1 cellular context compared by ENCODE assay signal in genomic region chr20:3156811-3157619, GRCh38.
TF ChIP-seq lines count a peak whose summit lies in the region.

No MANE protein-coding gene starts in this region.

TF ChIP-seq in GM23338, 12 proteins besides CTCF, POLR2A, EP300 and RAD21 (continued from another document):
- TF ChIP-seq ETS1 (IDR thresholded peaks at IDR 0.05) (no peak), POLR2AphosphoS5 (IDR thresholded peaks at IDR 0.05; ENCODE audit: low read depth) (no peak), REST (IDR thresholded peaks at IDR 0.05; ENCODE audit: unreplicated experiment) (no peak), EZH2 (IDR thresholded peaks at IDR 0.05; ENCODE audit: low read depth, unreplicated experiment) (no peak), JUNB (IDR thresholded peaks at IDR 0.05; ENCODE audit: unreplicated experiment) (no peak)
